In the genomic region with DNA sequence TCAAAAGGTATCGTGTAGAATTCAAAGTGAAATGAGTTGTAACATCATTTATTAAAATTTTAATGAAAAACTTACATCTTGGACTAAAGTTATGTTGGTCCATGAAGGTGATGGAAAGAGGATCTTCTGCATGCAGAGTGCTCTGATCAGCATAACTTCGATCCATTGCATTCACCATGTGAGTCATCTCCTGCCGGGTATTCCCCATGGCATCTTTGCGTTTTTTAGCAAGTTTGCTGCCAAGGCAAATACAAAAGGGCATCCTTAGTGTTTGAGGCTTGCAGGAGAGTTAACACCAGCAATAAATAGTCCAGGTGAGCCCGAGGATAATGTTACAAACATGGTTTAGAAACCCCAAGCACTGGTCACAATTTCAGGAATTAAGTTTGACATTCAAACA, we compare ENCODE assay signal across 17 cellular contexts.
DNase-seq lines count a peak whose midpoint lies in the region; ATAC-seq, FAIRE-seq and TF ChIP-seq lines count a peak whose summit lies in the region.
"Had no signal": no experiment of that assay in that cellular context is flagged by ENCODE, and none has a peak within 500 bp of the region (broad histone marks: within the 10 kb centered on the region; RNA-seq: fewer than 3 reads in every experiment).

No MANE protein-coding gene starts in this region.

- DNase-seq in GM12892 (ENCODE audit: insufficient read length) (no peak), LNCaP clone FGC (ENCODE audit: low read depth) (peak; percentile 1), bronchial epithelial cell (ENCODE audit: low read depth) (peak; percentile 28), left lobe of liver (ENCODE audit: low spot score) (no peak), heart left ventricle (no peak), upper lobe of left lung (no peak), upper lobe of right lung (no peak)
- DNase-seq: activated CD4-positive, alpha-beta T cell treated with anti-CD3 and anti-CD28 coated beads, Interleukin-2, amount 50 U/mL, for 4 hours; activated naive CD4-positive, alpha-beta T cell treated with anti-CD3 and anti-CD28 coated beads, Interleukin-2, amount 10 ng/mL, durations not matched to agents 7 days and 5 days; CD8-positive, alpha-beta T cell; DND-41; left lung; NCI-H1436; OCI-M1; testis had no signal

- H3K9me3 ChIP-seq in heart left ventricle (no peaks in the 10 kb centered on the region), upper lobe of left lung (no peaks in the 10 kb centered on the region), upper lobe of right lung (no peaks in the 10 kb centered on the region)
- H3K9me3 ChIP-seq: left lung, testis had no signal

- 87 to 91% (median 88%) methylated on average over 5 of the region's 5 CpGs for WGBS in heart left ventricle, 4 donors
- 87 to 92% methylated on average over 5 of the region's 5 CpGs for WGBS in upper lobe of left lung, 2 donors

- FAIRE-seq in GM12892 (lab: Jason Lieb, UNC) = peak; percentile 24
- FAIRE-seq in bronchial epithelial cell (lab: Jason Lieb, UNC) = no peak
- FAIRE-seq: HTR-8/SVneo had no signal

- H3K4me1 ChIP-seq in heart left ventricle (no peaks in the 10 kb centered on the region), upper lobe of left lung (peaks cover 0 to 3% (median 0%) of the 10 kb centered on the region in 4 donors), upper lobe of right lung (no peaks in the 10 kb centered on the region)
- H3K4me1 ChIP-seq: testis had no signal

- peak; percentile 53 for ATAC-seq in left lobe of liver
- no peak for ATAC-seq in heart left ventricle
- ATAC-seq in upper lobe of left lung (ENCODE audit: low FRiP score in 2 of 2) = no peak
- no peak for ATAC-seq in upper lobe of right lung
- ATAC-seq: CD8-positive, alpha-beta T cell; left lung had no signal

- H3K36me3 ChIP-seq in bronchial epithelial cell (ENCODE audit: control insufficient read depth, insufficient read depth, low read length) = peaks cover 2% of the 10 kb centered on the region
- peaks cover 0 to 24% (median 0%) of the 10 kb centered on the region in 9 donors for H3K36me3 ChIP-seq in heart left ventricle
- H3K36me3 ChIP-seq in upper lobe of left lung = peaks cover 0 to 2% (median 0%) of the 10 kb centered on the region in 4 donors
- H3K36me3 ChIP-seq in upper lobe of right lung = no peaks in the 10 kb centered on the region
- H3K36me3 ChIP-seq: left lung had no signal

- no peak overlapping the region for H3K4me3 ChIP-seq in LNCaP clone FGC (ENCODE audit: low read depth, low read length)
- H3K4me3 ChIP-seq in bronchial epithelial cell (ENCODE audit: low read depth, low read length) = no peak overlapping the region
- H3K4me3 ChIP-seq in heart left ventricle = no peak overlapping the region
- no peak overlapping the region for H3K4me3 ChIP-seq in upper lobe of left lung
- H3K4me3 ChIP-seq in upper lobe of right lung = no peak overlapping the region
- H3K4me3 ChIP-seq: left lung, testis had no signal

- TF ChIP-seq EP300 in upper lobe of left lung (IDR thresholded peaks at IDR 0.05) = no peak

- H3K27ac ChIP-seq in heart left ventricle (no peak overlapping the region), upper lobe of left lung (no peak overlapping the region), upper lobe of right lung (no peak overlapping the region)
- H3K27ac ChIP-seq: left lung, testis, VCaP had no signal

- TF ChIP-seq CTCF in LNCaP clone FGC (IDR thresholded peaks at IDR 0.05; ENCODE audit: control insufficient read depth, extremely low read depth, insufficient read depth) (no peak), bronchial epithelial cell (IDR thresholded peaks at IDR 0.05; ENCODE audit: insufficient read depth, low read length, severe bottlenecking) (no peak), heart left ventricle (IDR thresholded peaks at IDR 0.05) (no peak), upper lobe of left lung (IDR thresholded peaks at IDR 0.05) (no peak), upper lobe of right lung (IDR thresholded peaks at IDR 0.05) (no peak)

- H3K27me3 ChIP-seq in bronchial epithelial cell (ENCODE audit: control insufficient read depth, insufficient read depth, low read length) (no peaks in the 10 kb centered on the region), heart left ventricle (no peaks in the 10 kb centered on the region), upper lobe of left lung (no peaks in the 10 kb centered on the region), upper lobe of right lung (no peaks in the 10 kb centered on the region)
- H3K27me3 ChIP-seq: left lung, testis had no signal

- intact Hi-C loops in heart left ventricle (cut with DNase I) = no loop called here
- intact Hi-C loops in upper lobe of right lung (cut with DNase I) = no loop called here

- TF ChIP-seq POLR2A in GM12892 (IDR thresholded peaks at IDR 0.05; ENCODE audit: low read depth, low read length) (no peak), heart left ventricle (IDR thresholded peaks at IDR 0.05) (no peak), upper lobe of left lung (IDR thresholded peaks at IDR 0.05) (no peak)

Comparison
In these comparisons a context has a peak if more than half of its experiments do, and no peak if none do; other contexts are left out.
1. DNase-seq: peak in LNCaP clone FGC (single experiment) and bronchial epithelial cell (single experiment); none in GM12892 (single experiment), left lobe of liver (single experiment), heart left ventricle (0 of 5), upper lobe of left lung (0 of 2) and upper lobe of right lung (single experiment).